ENCODE assay signal across 25 cellular contexts in genomic region chr20:36528875-36529425, GRCh38. TPM values are rescaled to one million over a fixed set of nuclear protein-coding genes. Genes with fewer than 3 reads are reported as not detected.
DNase-seq lines count a peak whose midpoint lies in the region; ATAC-seq, FAIRE-seq and TF ChIP-seq lines count a peak whose summit lies in the region.
"Had no signal": no experiment of that assay in that cellular context is flagged by ENCODE, and none has a peak within 500 bp of the region (broad histone marks: within the 10 kb centered on the region; RNA-seq: fewer than 3 reads in every experiment).

No MANE protein-coding gene starts in this region.

- WGBS in HepG2 (ENCODE audit: low lambda C conversion rate): 95% methylated on average over 14 of the region's 14 CpGs
- 81% methylated on average over 12 of the region's 14 CpGs for WGBS in right lobe of liver (ENCODE audit: insufficient coverage, low coverage, low lambda C conversion rate, missing lambda C conversion rate)

- POLR2A ChIA-PET in HepG2 (lab: Yijun Ruan, JAX): no interaction called here
- POLR2A ChIA-PET in activated CD4-positive, alpha-beta memory T cell treated with anti-CD3 and anti-CD28 coated beads, Interleukin-2, amount 10 ng/mL, durations not matched to agents 7 days and 5 days (lab: Charles Lee): no interaction called here

- H3K4me1 ChIP-seq in HepG2 (ENCODE audit: insufficient read depth, low read length): no peaks in the 10 kb centered on the region
- H3K4me1 ChIP-seq in right lobe of liver: no peaks in the 10 kb centered on the region
- H3K4me1 ChIP-seq in thoracic aorta (ENCODE audit: control insufficient read depth in 1 of 2, low read depth in 2 of 2): peaks cover 0 to 34% of the 10 kb centered on the region in 2 donors
- H3K4me1 ChIP-seq: parathyroid adenoma had no signal

- H3K4me1 Mint-ChIP-seq in chondrocyte (ENCODE audit: low read depth) (peaks cover 3% of the 10 kb centered on the region), nephron progenitor cell (peaks cover 14% of the 10 kb centered on the region)
- H3K4me1 Mint-ChIP-seq in activated CD4-positive, alpha-beta memory T cell treated with anti-CD3 and anti-CD28 coated beads, Interleukin-2, amount 10 ng/mL, durations not matched to agents 7 days and 5 days: no peaks in the 10 kb centered on the region
- H3K4me1 Mint-ChIP-seq: activated CD4-positive, alpha-beta T cell treated with anti-CD3 and anti-CD28 coated beads for 36 hours; natural killer cell had no signal

- TF ChIP-seq POLR2A in HepG2 (IDR thresholded peaks at IDR 0.05; ENCODE audit: insufficient read depth in 1 of 2, low read depth in 2 of 2, low read length in 2 of 2): no peak; a peak in 1 of 4 replicates
- no peak for TF ChIP-seq POLR2A in right lobe of liver (IDR thresholded peaks at IDR 0.05)

- DNase-seq in HepG2 (ENCODE audit: low spot score): no peak
- no peak for DNase-seq in right lobe of liver
- DNase-seq in chondrocyte (ENCODE audit: low spot score): peak; percentile 1
- no peak for DNase-seq in nephron progenitor cell
- DNase-seq in thoracic aorta (ENCODE audit: low spot score): no peak
- no peak for DNase-seq in occipital lobe (lab: John Stamatoyannopoulos, UW)
- DNase-seq in superior temporal gyrus (ENCODE audit: extremely low spot score): no peak
- no peak for DNase-seq in activated CD4-positive, alpha-beta memory T cell treated with anti-CD3 and anti-CD28 coated beads, Interleukin-2, amount 10 ng/mL, durations not matched to agents 7 days and 5 days
- DNase-seq: activated CD4-positive, alpha-beta T cell treated with anti-CD3 and anti-CD28 coated beads for 36 hours; activated naive CD4-positive, alpha-beta T cell treated with anti-CD3 and anti-CD28 coated beads for 36 hours; activated T-cell treated with anti-CD3 and anti-CD28 coated beads, Interleukin-2, amount 50 U/mL, for 72 hours; amniotic stem cell; BE2C; GOT3; midbrain; natural killer cell; NCI-H1417 treated with DMSO at 0.1 percent for 48 hours; NCI-H510A; stimulated activated CD4-positive, alpha-beta T cell treated with anti-CD3 and anti-CD28 coated beads, Interleukin-2, amount 100 ng/mL, for 24 hours had no signal

- BruUV-seq in HepG2 (replicated peaks; lab: Mats Ljungman, UMichigan): no TSS peak

- no peaks in the 10 kb centered on the region for H3K79me2 ChIP-seq in HepG2 (ENCODE audit: insufficient read depth, low read length)
- H3K79me2 ChIP-seq: parathyroid adenoma had no signal

- no peak overlapping the region for H3K27ac Mint-ChIP-seq in chondrocyte (ENCODE audit: unreplicated experiment)
- peak overlapping the region; percentile 64 for H3K27ac Mint-ChIP-seq in nephron progenitor cell
- no peak overlapping the region for H3K27ac Mint-ChIP-seq in activated CD4-positive, alpha-beta memory T cell treated with anti-CD3 and anti-CD28 coated beads, Interleukin-2, amount 10 ng/mL, durations not matched to agents 7 days and 5 days
- H3K27ac Mint-ChIP-seq: activated CD4-positive, alpha-beta T cell treated with anti-CD3 and anti-CD28 coated beads for 36 hours; activated naive CD4-positive, alpha-beta T cell treated with anti-CD3 and anti-CD28 coated beads for 36 hours; activated T-cell treated with anti-CD3 and anti-CD28 coated beads, Interleukin-2, amount 50 U/mL, for 72 hours; natural killer cell had no signal

- H4K20me1 ChIP-seq in HepG2 (ENCODE audit: insufficient read depth, low read length): peaks cover 8% of the 10 kb centered on the region; the same call in 1 of the 2 replicates

- H3K9me3 ChIP-seq in HepG2 (ENCODE audit: low read length): no peaks in the 10 kb centered on the region
- H3K9me3 ChIP-seq in right lobe of liver: no peaks in the 10 kb centered on the region
- H3K9me3 ChIP-seq in thoracic aorta: no peaks in the 10 kb centered on the region
- H3K9me3 ChIP-seq: BE2C had no signal

- in situ Hi-C loops in HepG2 (cut with HindIII; ENCODE audit: extremely low pct_ligation_motif_present, low pct_unique_long_range_greater_than_20kb): no loop called here

- TF ChIP-seq EP300 in HepG2 (IDR thresholded peaks at IDR 0.05; ENCODE audit: low read depth in 2 of 2, low read length in 2 of 2) (no peak), HepG2 (CRISPR knock-in tag; IDR thresholded peaks at IDR 0.05; ENCODE audit: borderline replicate concordance) (no peak)

- H3K4me3 ChIP-seq in HepG2 (replicated peaks in 1 of 3; ENCODE audit: insufficient read depth in 1 of 3, low read depth in 2 of 3, low read length in 3 of 3) (no peak overlapping the region), right lobe of liver (no peak overlapping the region), thoracic aorta (no peak overlapping the region)
- H3K4me3 ChIP-seq: smooth muscle cell had no signal

- no peak overlapping the region for H3K4me2 ChIP-seq in HepG2 (ENCODE audit: low read depth, low read length)
- H3K4me2 ChIP-seq: smooth muscle cell had no signal

- no peaks in the 10 kb centered on the region for H3K9me3 Mint-ChIP-seq in chondrocyte (ENCODE audit: low read depth)
- H3K9me3 Mint-ChIP-seq in nephron progenitor cell: no peaks in the 10 kb centered on the region
- no peaks in the 10 kb centered on the region for H3K9me3 Mint-ChIP-seq in activated CD4-positive, alpha-beta memory T cell treated with anti-CD3 and anti-CD28 coated beads, Interleukin-2, amount 10 ng/mL, durations not matched to agents 7 days and 5 days
- H3K9me3 Mint-ChIP-seq: activated naive CD4-positive, alpha-beta T cell treated with anti-CD3 and anti-CD28 coated beads for 36 hours; activated T-cell treated with anti-CD3 and anti-CD28 coated beads, Interleukin-2, amount 50 U/mL, for 72 hours; natural killer cell had no signal

- CTCF ChIA-PET in HepG2 (lab: Yijun Ruan, JAX; ENCODE audit: low intra/inter-chr PET ratio, low total read pairs): no interaction called here
- CTCF ChIA-PET in activated CD4-positive, alpha-beta memory T cell treated with anti-CD3 and anti-CD28 coated beads, Interleukin-2, amount 10 ng/mL, durations not matched to agents 7 days and 5 days (lab: Charles Lee): no interaction called here

- intact Hi-C loops in HepG2 (cut with micrococcal nuclease; ENCODE audit: unreplicated experiment): no loop called here
- intact Hi-C loops in right lobe of liver (cut with DNase I): no loop called here

- no peak for TF ChIP-seq RAD21 in HepG2 (CRISPR knock-in tag; IDR thresholded peaks at IDR 0.05)

- no peak overlapping the region for H3K27ac ChIP-seq in HepG2 (ENCODE audit: extremely low read length, insufficient read depth, low read length)
- no peak overlapping the region for H3K27ac ChIP-seq in right lobe of liver
- peak overlapping the region; percentile 58 to 70 for H3K27ac ChIP-seq in thoracic aorta
- H3K27ac ChIP-seq: KMS-11, parathyroid adenoma had no signal

- H3K4me3 Mint-ChIP-seq in chondrocyte (ENCODE audit: unreplicated experiment): no peak overlapping the region
- no peak overlapping the region for H3K4me3 Mint-ChIP-seq in nephron progenitor cell
- H3K4me3 Mint-ChIP-seq in activated CD4-positive, alpha-beta memory T cell treated with anti-CD3 and anti-CD28 coated beads, Interleukin-2, amount 10 ng/mL, durations not matched to agents 7 days and 5 days: no peak overlapping the region
- H3K4me3 Mint-ChIP-seq: activated CD4-positive, alpha-beta T cell treated with anti-CD3 and anti-CD28 coated beads for 36 hours; activated naive CD4-positive, alpha-beta T cell treated with anti-CD3 and anti-CD28 coated beads for 36 hours; activated T-cell treated with anti-CD3 and anti-CD28 coated beads, Interleukin-2, amount 50 U/mL, for 72 hours; natural killer cell had no signal

- peaks cover 34 to 39% of the 10 kb centered on the region in 2 experiments for H3K36me3 ChIP-seq in HepG2 (replicated peaks in 1 of 2; ENCODE audit: control insufficient read depth in 1 of 2, insufficient read depth in 2 of 2, low read length in 2 of 2)
- peaks cover 0 to 36% (median 14%) of the 10 kb centered on the region in 4 donors for H3K36me3 ChIP-seq in right lobe of liver
- peaks cover 44% of the 10 kb centered on the region for H3K36me3 ChIP-seq in thoracic aorta

- H3K27me3 ChIP-seq in HepG2 (ENCODE audit: control insufficient read depth in 1 of 2, insufficient read depth in 2 of 2, low read length in 2 of 2): no peaks in the 10 kb centered on the region
- no peaks in the 10 kb centered on the region for H3K27me3 ChIP-seq in right lobe of liver
- H3K27me3 ChIP-seq in thoracic aorta (replicated peaks; ENCODE audit: insufficient read depth): no peaks in the 10 kb centered on the region
- H3K27me3 ChIP-seq: BE2C had no signal

- no peak for TF ChIP-seq CTCF in HepG2 (CRISPR knock-in tag; IDR thresholded peaks at IDR 0.05)
- no peak for TF ChIP-seq CTCF in right lobe of liver (IDR thresholded peaks at IDR 0.05)
- TF ChIP-seq CTCF in chondrocyte (IDR thresholded peaks at IDR 0.05): no peak
- TF ChIP-seq CTCF in nephron progenitor cell (IDR thresholded peaks at IDR 0.05): no peak
- no peak for TF ChIP-seq CTCF in thoracic aorta (IDR thresholded peaks at IDR 0.05)

- H3K9ac ChIP-seq in HepG2 (ENCODE audit: insufficient read depth, low read depth, low read length): no peak overlapping the region
- H3K9ac ChIP-seq: KMS-11, parathyroid adenoma had no signal

- ATAC-seq in HepG2 (no peak), right lobe of liver (no peak), thoracic aorta (ENCODE audit: insufficient number of reproducible peaks, low FRiP score, low read depth) (no peak)
- ATAC-seq: activated CD4-positive, alpha-beta T cell treated with anti-CD3 and anti-CD28 coated beads for 36 hours; activated T-cell treated with anti-CD3 and anti-CD28 coated beads, Interleukin-2, amount 50 U/mL, for 72 hours; natural killer cell; Panc1 had no signal

- H3K36me3 Mint-ChIP-seq in chondrocyte (ENCODE audit: low read depth) (peaks cover 39% of the 10 kb centered on the region), nephron progenitor cell (ENCODE audit: low read depth) (peaks cover 40% of the 10 kb centered on the region)
- peaks cover 21% of the 10 kb centered on the region for H3K36me3 Mint-ChIP-seq in activated CD4-positive, alpha-beta memory T cell treated with anti-CD3 and anti-CD28 coated beads, Interleukin-2, amount 10 ng/mL, durations not matched to agents 7 days and 5 days (ENCODE audit: low read depth)
- H3K36me3 Mint-ChIP-seq: natural killer cell had no signal

- no peak overlapping the region for H2AFZ ChIP-seq in HepG2 (ENCODE audit: low read length)
- H2AFZ ChIP-seq: parathyroid adenoma had no signal

- H3K27me3 Mint-ChIP-seq in chondrocyte (ENCODE audit: low read depth) (no peaks in the 10 kb centered on the region), nephron progenitor cell (ENCODE audit: low read depth, poor library complexity) (peaks cover 4% of the 10 kb centered on the region)
- no peaks in the 10 kb centered on the region for H3K27me3 Mint-ChIP-seq in activated CD4-positive, alpha-beta memory T cell treated with anti-CD3 and anti-CD28 coated beads, Interleukin-2, amount 10 ng/mL, durations not matched to agents 7 days and 5 days
- H3K27me3 Mint-ChIP-seq: activated CD4-positive, alpha-beta T cell treated with anti-CD3 and anti-CD28 coated beads for 36 hours had no signal

- FAIRE-seq in HepG2 (lab: Jason Lieb, UNC): no peak

RNA-seq across cellular contexts. Expression of gene MYL9, which starts 12.4 kb away (rescaled TPM):
- total RNA-seq in HepG2 (2016; rRNA removed; fragmentation: Illumina TruSeq; extraction: Trizol) (2.2 and 2.7 TPM in 2 replicates), right lobe of liver (10 to 100 TPM in 4 of 6 experiments, 1 to 10 TPM in 2; 7.7 to 44.2 (median 18.1) TPM), chondrocyte (237 to 1,930 TPM (median 1,885 TPM) in 3 replicates), thoracic aorta (1,000 to 10,000 TPM in 1 of 2 donors, 100 to 1,000 TPM in 1; 531 to 1,491 TPM), occipital lobe (0.78 TPM)
- 0.79 and 0.91 TPM in 2 replicates for total RNA-seq in HepG2 (2016; cell fraction: cytosol; rRNA removed; fragmentation: Illumina TruSeq; extraction: Trizol; ENCODE audit: low read depth)
- total RNA-seq in HepG2 (2016; cell fraction: insoluble cytoplasmic fraction; rRNA removed; fragmentation: Illumina TruSeq; extraction: Trizol): 2.5 TPM in 2 replicates
- 1.5 and 2.5 TPM in 2 replicates for total RNA-seq in HepG2 (2016; cell fraction: membrane; rRNA removed; fragmentation: Illumina TruSeq; extraction: Trizol)
- total RNA-seq in HepG2 (2016; cell fraction: nucleus; rRNA removed; fragmentation: Illumina TruSeq; extraction: Trizol): 1.3 and 1.7 TPM in 2 replicates
- 0.87 and 1.1 TPM in 2 replicates for polyA plus RNA-seq in HepG2 (2011; rRNA removed)
- 0.72 and 0.73 TPM in 2 replicates for polyA plus RNA-seq in HepG2 (2011; cell fraction: cytosol; rRNA removed)
- polyA plus RNA-seq in HepG2 (2011; cell fraction: nucleus; rRNA removed): 0.59 and 0.69 TPM in 2 replicates
- 1.2 and 1.4 TPM in 2 replicates for polyA plus RNA-seq in HepG2 (2012)
- polyA plus RNA-seq in HepG2 (2016; cell fraction: cytosol; fragmentation: Illumina TruSeq; extraction: Trizol; ENCODE audit: low read depth): 4.6 and 5.7 TPM in 2 replicates
- 10.1 and 12.3 TPM in 2 replicates for polyA plus RNA-seq in HepG2 (2016; cell fraction: insoluble cytoplasmic fraction; fragmentation: Illumina TruSeq; extraction: Trizol; ENCODE audit: low read depth)
- 6.4 and 6.8 TPM in 2 replicates for polyA plus RNA-seq in HepG2 (2016; cell fraction: membrane; fragmentation: Illumina TruSeq; extraction: Trizol; ENCODE audit: low read depth)
- polyA plus RNA-seq in HepG2 (2016; cell fraction: nucleus; fragmentation: Illumina TruSeq; extraction: Trizol; ENCODE audit: insufficient read depth, low read depth): 8.9 and 9.0 TPM in 2 replicates
- 0.72 and 4.7 TPM in 2 replicates for polyA minus RNA-seq in HepG2 (2011; rRNA and poly(A)+ RNA removed; ENCODE audit: low replicate concordance)
- 0.70 and 0.89 TPM in 2 replicates for polyA minus RNA-seq in HepG2 (2011; cell fraction: cytosol; rRNA and poly(A)+ RNA removed)
- 0.39 and 0.75 TPM in 2 replicates for polyA minus RNA-seq in HepG2 (2011; cell fraction: nucleus; rRNA and poly(A)+ RNA removed)
- 1 to 10 TPM; 1.1 to 1.7 TPM for total RNA-seq in activated CD4-positive, alpha-beta memory T cell treated with anti-CD3 and anti-CD28 coated beads, Interleukin-2, amount 10 ng/mL, durations not matched to agents 7 days and 5 days
- total RNA-seq: A673; activated naive CD4-positive, alpha-beta T cell treated with anti-CD3 and anti-CD28 coated beads for 36 hours; SK-MEL-5 had no signal

RNA-seq across cellular contexts. Expression of gene TGIF2, which starts 44.4 kb away (rescaled TPM):
- total RNA-seq in HepG2 (2016; rRNA removed; fragmentation: Illumina TruSeq; extraction: Trizol): 53.9 and 60.3 TPM in 2 replicates
- total RNA-seq in HepG2 (2016; cell fraction: cytosol; rRNA removed; fragmentation: Illumina TruSeq; extraction: Trizol; ENCODE audit: low read depth): 14.9 and 16.3 TPM in 2 replicates
- total RNA-seq in HepG2 (2016; cell fraction: insoluble cytoplasmic fraction; rRNA removed; fragmentation: Illumina TruSeq; extraction: Trizol): 49.1 and 52.3 TPM in 2 replicates
- total RNA-seq in HepG2 (2016; cell fraction: membrane; rRNA removed; fragmentation: Illumina TruSeq; extraction: Trizol): 65.6 and 66.2 TPM in 2 replicates
- 24.2 and 31.3 TPM in 2 replicates for total RNA-seq in HepG2 (2016; cell fraction: nucleus; rRNA removed; fragmentation: Illumina TruSeq; extraction: Trizol)
- 41.3 and 49.9 TPM in 2 replicates for polyA plus RNA-seq in HepG2 (2011; rRNA removed)
- polyA plus RNA-seq in HepG2 (2011; cell fraction: cytosol; rRNA removed): 46.3 and 49.3 TPM in 2 replicates
- polyA plus RNA-seq in HepG2 (2011; cell fraction: nucleus; rRNA removed): 32.5 and 35.0 TPM in 2 replicates
- polyA plus RNA-seq in HepG2 (2012): 23.6 and 28.9 TPM in 2 replicates
- polyA plus RNA-seq in HepG2 (2016; cell fraction: cytosol; fragmentation: Illumina TruSeq; extraction: Trizol; ENCODE audit: low read depth): 12.4 and 13.0 TPM in 2 replicates
- polyA plus RNA-seq in HepG2 (2016; cell fraction: insoluble cytoplasmic fraction; fragmentation: Illumina TruSeq; extraction: Trizol; ENCODE audit: low read depth): 49.9 and 59.5 TPM in 2 replicates
- polyA plus RNA-seq in HepG2 (2016; cell fraction: membrane; fragmentation: Illumina TruSeq; extraction: Trizol; ENCODE audit: low read depth): 44.7 and 47.8 TPM in 2 replicates
- polyA plus RNA-seq in HepG2 (2016; cell fraction: nucleus; fragmentation: Illumina TruSeq; extraction: Trizol; ENCODE audit: insufficient read depth, low read depth): 38.6 and 40.7 TPM in 2 replicates
- polyA minus RNA-seq in HepG2 (2011; rRNA and poly(A)+ RNA removed; ENCODE audit: low replicate concordance): 14.1 and 93.1 TPM in 2 replicates
- 38.7 and 42.5 TPM in 2 replicates for polyA minus RNA-seq in HepG2 (2011; cell fraction: cytosol; rRNA and poly(A)+ RNA removed)
- 19.2 and 22.9 TPM in 2 replicates for polyA minus RNA-seq in HepG2 (2011; cell fraction: nucleus; rRNA and poly(A)+ RNA removed)
- total RNA-seq in right lobe of liver: 1 to 10 TPM; 3.2 to 7.8 (median 5.9) TPM
- total RNA-seq in chondrocyte: 15.8 to 24.2 TPM (median 18.8 TPM) in 3 replicates
- total RNA-seq in thoracic aorta: 10 to 100 TPM; 13.4 to 14.2 TPM
- 11.5 TPM for total RNA-seq in occipital lobe
- 10 to 100 TPM; 28.0 to 33.5 TPM for total RNA-seq in activated CD4-positive, alpha-beta memory T cell treated with anti-CD3 and anti-CD28 coated beads, Interleukin-2, amount 10 ng/mL, durations not matched to agents 7 days and 5 days

Comparison
In these comparisons a context has a peak if more than half of its experiments do, and no peak if none do; other contexts are left out.
1. H3K27ac ChIP-seq: peak in thoracic aorta (2 of 2); none in HepG2 (single experiment) and right lobe of liver (0 of 3).